ENCODE assay signal across 15 cellular contexts in the genomic region with DNA sequence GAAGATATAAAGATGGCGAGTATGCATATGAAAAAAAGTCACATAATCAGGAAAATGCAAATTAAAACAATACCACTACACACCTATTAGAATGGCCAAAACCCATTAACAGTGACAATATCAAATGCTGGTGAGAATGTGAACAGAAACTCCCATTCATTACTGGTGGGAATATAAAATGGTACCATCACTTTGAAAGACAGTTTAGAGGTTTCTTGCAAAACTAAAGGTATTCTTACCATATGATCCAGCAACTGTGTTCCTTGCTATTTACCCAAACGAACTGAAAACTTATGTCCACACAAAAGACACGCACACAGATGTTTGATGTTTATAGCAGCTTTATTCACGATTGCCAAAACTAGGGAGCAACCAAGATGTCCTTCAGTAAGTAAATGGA. TPM values are rescaled to one million over a fixed set of nuclear protein-coding genes. Genes with fewer than 3 reads are reported as not detected.
A peak's percentile ranks its signal among the peaks of the same experiment; 100 is the strongest.
DNase-seq lines count a peak whose midpoint lies in the region; ATAC-seq lines count a peak whose summit lies in the region.
"Had no signal": no experiment of that assay in that cellular context is flagged by ENCODE, and none has a peak within 500 bp of the region (broad histone marks: within the 10 kb centered on the region; RNA-seq: fewer than 3 reads in every experiment).

No MANE protein-coding gene starts in this region.

- H3K36me3 Mint-ChIP-seq in T-helper 2 cell treated with Interferon-gamma antibody and Interleukin-4, amounts not matched to agents 5 μg/mL and 100 μg/mL, for 36 hours (ENCODE audit: low read depth) = peaks cover 32% of the 10 kb centered on the region
- peaks cover 6% of the 10 kb centered on the region for H3K36me3 Mint-ChIP-seq in T-cell
- peaks cover 43% of the 10 kb centered on the region for H3K36me3 Mint-ChIP-seq in dendritic cell treated with granulocyte-macrophage colony-stimulating factor and Interleukin-4, amounts not matched to agents 40 ng/mL and 50 ng/mL, for 4 days (ENCODE audit: low read depth)
- H3K36me3 Mint-ChIP-seq in stimulated activated effector memory CD8-positive, alpha-beta T cell treated with anti-CD3 and anti-CD28 coated beads, Interleukin-12 subunit alpha, Interleukin-12 subunit beta, amount 100 ng/mL, for 72 hours = peaks cover 64% of the 10 kb centered on the region

- H3K4me1 Mint-ChIP-seq in T-helper 2 cell treated with Interferon-gamma antibody and Interleukin-4, amounts not matched to agents 5 μg/mL and 100 μg/mL, for 36 hours (ENCODE audit: low read depth) = peaks cover 67% of the 10 kb centered on the region
- H3K4me1 Mint-ChIP-seq in T-cell = peaks cover 87 to 92% (median 92%) of the 10 kb centered on the region in 3 donors
- peaks cover 67% of the 10 kb centered on the region for H3K4me1 Mint-ChIP-seq in dendritic cell treated with granulocyte-macrophage colony-stimulating factor and Interleukin-4, amounts not matched to agents 40 ng/mL and 50 ng/mL, for 4 days (ENCODE audit: low read depth)
- H3K4me1 Mint-ChIP-seq in stimulated activated effector memory CD8-positive, alpha-beta T cell treated with anti-CD3 and anti-CD28 coated beads, Interleukin-12 subunit alpha, Interleukin-12 subunit beta, amount 100 ng/mL, for 72 hours = peaks cover 57% of the 10 kb centered on the region

- no peaks in the 10 kb centered on the region for H3K27me3 Mint-ChIP-seq in T-helper 2 cell treated with Interferon-gamma antibody and Interleukin-4, amounts not matched to agents 5 μg/mL and 100 μg/mL, for 36 hours (ENCODE audit: low read depth)
- no peaks in the 10 kb centered on the region for H3K27me3 Mint-ChIP-seq in T-cell
- H3K27me3 Mint-ChIP-seq in dendritic cell treated with granulocyte-macrophage colony-stimulating factor and Interleukin-4, amounts not matched to agents 40 ng/mL and 50 ng/mL, for 4 days = no peaks in the 10 kb centered on the region

- CTCF ChIA-PET in T-cell (lab: Charles Lee) = no interaction called here

- POLR2A ChIA-PET in T-cell (lab: Charles Lee) = no interaction called here

- H3K27ac Mint-ChIP-seq in T-helper 2 cell treated with Interferon-gamma antibody and Interleukin-4, amounts not matched to agents 5 μg/mL and 100 μg/mL, for 36 hours = no peak overlapping the region
- H3K27ac Mint-ChIP-seq in T-cell = peak overlapping the region; percentile 77 to 79
- peak overlapping the region; percentile 99 for H3K27ac Mint-ChIP-seq in dendritic cell treated with granulocyte-macrophage colony-stimulating factor and Interleukin-4, amounts not matched to agents 40 ng/mL and 50 ng/mL, for 4 days
- peak overlapping the region; percentile 97 for H3K27ac Mint-ChIP-seq in stimulated activated effector memory CD8-positive, alpha-beta T cell treated with anti-CD3 and anti-CD28 coated beads, Interleukin-12 subunit alpha, Interleukin-12 subunit beta, amount 100 ng/mL, for 72 hours

- no peak for DNase-seq in T-helper 2 cell treated with Interferon-gamma antibody and Interleukin-4, amounts not matched to agents 5 μg/mL and 100 μg/mL, for 36 hours (ENCODE audit: low spot score)
- no peak for DNase-seq in T-helper 2 cell
- no peak for DNase-seq in T-cell
- no peak for DNase-seq in stimulated activated effector memory CD8-positive, alpha-beta T cell treated with anti-CD3 and anti-CD28 coated beads, Interleukin-12 subunit alpha, Interleukin-12 subunit beta, amount 100 ng/mL, for 72 hours (ENCODE audit: low spot score in 2 of 2)
- DNase-seq in Kasumi-1 (lab: John Stamatoyannopoulos, UW) = no peak
- DNase-seq in HPDE6-E6E7 (ENCODE audit: extremely low spot score) = no peak
- DNase-seq in NCI-H82 treated with DMSO at 0.1 percent for 48 hours (lab: John Stamatoyannopoulos, UW; ENCODE audit: unreplicated experiment) = no peak
- DNase-seq: amniotic stem cell; COR-L47; Karpas-422; midbrain; NCI-H146; OCI-M1; stimulated activated naive CD4-positive, alpha-beta T cell had no signal

- no peaks in the 10 kb centered on the region for H3K9me3 Mint-ChIP-seq in T-helper 2 cell treated with Interferon-gamma antibody and Interleukin-4, amounts not matched to agents 5 μg/mL and 100 μg/mL, for 36 hours
- no peaks in the 10 kb centered on the region for H3K9me3 Mint-ChIP-seq in T-cell
- H3K9me3 Mint-ChIP-seq in dendritic cell treated with granulocyte-macrophage colony-stimulating factor and Interleukin-4, amounts not matched to agents 40 ng/mL and 50 ng/mL, for 4 days = no peaks in the 10 kb centered on the region
- H3K9me3 Mint-ChIP-seq in stimulated activated effector memory CD8-positive, alpha-beta T cell treated with anti-CD3 and anti-CD28 coated beads, Interleukin-12 subunit alpha, Interleukin-12 subunit beta, amount 100 ng/mL, for 72 hours = no peaks in the 10 kb centered on the region

- no peak for ATAC-seq in T-cell (replicated peaks in 1 of 4)
- no peak for ATAC-seq in stimulated activated effector memory CD8-positive, alpha-beta T cell treated with anti-CD3 and anti-CD28 coated beads, Interleukin-12 subunit alpha, Interleukin-12 subunit beta, amount 100 ng/mL, for 72 hours

- intact Hi-C loops in dendritic cell treated with granulocyte-macrophage colony-stimulating factor and Interleukin-4, amounts not matched to agents 40 ng/mL and 50 ng/mL, for 4 days (cut with micrococcal nuclease) = no loop called here

- peak overlapping the region; percentile 33 for H3K4me3 Mint-ChIP-seq in T-helper 2 cell treated with Interferon-gamma antibody and Interleukin-4, amounts not matched to agents 5 μg/mL and 100 μg/mL, for 36 hours
- peak overlapping the region; percentile 48 to 99 (median 63) for H3K4me3 Mint-ChIP-seq in T-cell
- peak overlapping the region; percentile 73 for H3K4me3 Mint-ChIP-seq in dendritic cell treated with granulocyte-macrophage colony-stimulating factor and Interleukin-4, amounts not matched to agents 40 ng/mL and 50 ng/mL, for 4 days
- peak overlapping the region; percentile 99 for H3K4me3 Mint-ChIP-seq in stimulated activated effector memory CD8-positive, alpha-beta T cell treated with anti-CD3 and anti-CD28 coated beads, Interleukin-12 subunit alpha, Interleukin-12 subunit beta, amount 100 ng/mL, for 72 hours

RNA-seq across cellular contexts. Expression of a gene that starts 7.4 kb away (rescaled TPM):
- total RNA-seq in T-cell = 100 to 1,000 TPM in 4 of 5 donors, 10 to 100 TPM in 1; 97.7 to 121 (median 105) TPM

Comparison
In these comparisons a context has a peak if more than half of its experiments do, and no peak if none do; other contexts are left out.
1. H3K4me3 Mint-ChIP-seq: peak in every context shown above with its lines; median percentile 99 in stimulated activated effector memory CD8-positive, alpha-beta T cell treated with anti-CD3 and anti-CD28 coated beads, Interleukin-12 subunit alpha, Interleukin-12 subunit beta, amount 100 ng/mL, for 72 hours; 73 in dendritic cell treated with granulocyte-macrophage colony-stimulating factor and Interleukin-4, amounts not matched to agents 40 ng/mL and 50 ng/mL, for 4 days; 63 in T-cell; 33 in T-helper 2 cell treated with Interferon-gamma antibody and Interleukin-4, amounts not matched to agents 5 μg/mL and 100 μg/mL, for 36 hours.